In the genomic region with DNA sequence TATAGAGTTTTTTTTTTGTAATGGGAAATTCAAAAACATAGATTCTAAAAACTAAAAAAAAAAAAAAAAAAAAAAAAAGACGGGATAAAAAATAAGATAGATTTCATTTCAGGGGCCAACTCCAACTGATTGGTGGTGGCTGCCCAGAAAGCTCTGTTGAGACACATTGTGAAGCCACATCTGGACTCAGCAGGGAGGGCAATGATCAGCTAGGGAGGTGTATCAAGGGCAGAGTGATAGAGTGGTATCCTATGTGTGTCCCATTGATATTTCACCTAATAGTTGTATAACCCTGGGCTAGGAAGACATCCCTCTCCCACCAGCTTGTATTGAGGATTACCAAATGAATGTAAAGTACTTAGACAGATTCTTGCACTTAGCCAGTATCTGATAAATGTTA, we compare ENCODE assay signal across 1 cellular context.
TF ChIP-seq lines count a peak whose summit lies in the region.

No MANE protein-coding gene starts in this region.

TF ChIP-seq in liver, 16 proteins besides CTCF, POLR2A, EP300 and RAD21 (continued from another document):
- TF ChIP-seq, protein P1, sequence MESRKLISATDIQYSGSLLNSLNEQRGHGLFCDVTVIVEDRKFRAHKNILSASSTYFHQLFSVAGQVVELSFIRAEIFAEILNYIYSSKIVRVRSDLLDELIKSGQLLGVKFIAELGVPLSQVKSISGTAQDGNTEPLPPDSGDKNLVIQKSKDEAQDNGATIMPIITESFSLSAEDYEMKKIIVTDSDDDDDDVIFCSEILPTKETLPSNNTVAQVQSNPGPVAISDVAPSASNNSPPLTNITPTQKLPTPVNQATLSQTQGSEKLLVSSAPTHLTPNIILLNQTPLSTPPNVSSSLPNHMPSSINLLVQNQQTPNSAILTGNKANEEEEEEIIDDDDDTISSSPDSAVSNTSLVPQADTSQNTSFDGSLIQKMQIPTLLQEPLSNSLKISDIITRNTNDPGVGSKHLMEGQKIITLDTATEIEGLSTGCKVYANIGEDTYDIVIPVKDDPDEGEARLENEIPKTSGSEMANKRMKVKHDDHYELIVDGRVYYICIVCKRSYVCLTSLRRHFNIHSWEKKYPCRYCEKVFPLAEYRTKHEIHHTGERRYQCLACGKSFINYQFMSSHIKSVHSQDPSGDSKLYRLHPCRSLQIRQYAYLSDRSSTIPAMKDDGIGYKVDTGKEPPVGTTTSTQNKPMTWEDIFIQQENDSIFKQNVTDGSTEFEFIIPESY (IDR thresholded peaks at IDR 0.05) = no peak
- no peak for TF ChIP-seq FOXA2 (IDR thresholded peaks at IDR 0.05)
- no peak for TF ChIP-seq NR2F2 (IDR thresholded peaks at IDR 0.05)
- no peak for TF ChIP-seq RXRA (IDR thresholded peaks at IDR 0.05)
- TF ChIP-seq HNF4A (conservative IDR thresholded peaks at IDR 0.05) = no peak
- no peak for TF ChIP-seq SP1 (IDR thresholded peaks at IDR 0.05)
- no peak for TF ChIP-seq FOXA1 (IDR thresholded peaks at IDR 0.05)
- TF ChIP-seq JUND (IDR thresholded peaks at IDR 0.05) = no peak
- no peak for TF ChIP-seq EGR1 (IDR thresholded peaks at IDR 0.05; ENCODE audit: low read depth in 2 of 2)
